Comparison of ENCODE assay signal across 8 cellular contexts in the genomic region with DNA sequence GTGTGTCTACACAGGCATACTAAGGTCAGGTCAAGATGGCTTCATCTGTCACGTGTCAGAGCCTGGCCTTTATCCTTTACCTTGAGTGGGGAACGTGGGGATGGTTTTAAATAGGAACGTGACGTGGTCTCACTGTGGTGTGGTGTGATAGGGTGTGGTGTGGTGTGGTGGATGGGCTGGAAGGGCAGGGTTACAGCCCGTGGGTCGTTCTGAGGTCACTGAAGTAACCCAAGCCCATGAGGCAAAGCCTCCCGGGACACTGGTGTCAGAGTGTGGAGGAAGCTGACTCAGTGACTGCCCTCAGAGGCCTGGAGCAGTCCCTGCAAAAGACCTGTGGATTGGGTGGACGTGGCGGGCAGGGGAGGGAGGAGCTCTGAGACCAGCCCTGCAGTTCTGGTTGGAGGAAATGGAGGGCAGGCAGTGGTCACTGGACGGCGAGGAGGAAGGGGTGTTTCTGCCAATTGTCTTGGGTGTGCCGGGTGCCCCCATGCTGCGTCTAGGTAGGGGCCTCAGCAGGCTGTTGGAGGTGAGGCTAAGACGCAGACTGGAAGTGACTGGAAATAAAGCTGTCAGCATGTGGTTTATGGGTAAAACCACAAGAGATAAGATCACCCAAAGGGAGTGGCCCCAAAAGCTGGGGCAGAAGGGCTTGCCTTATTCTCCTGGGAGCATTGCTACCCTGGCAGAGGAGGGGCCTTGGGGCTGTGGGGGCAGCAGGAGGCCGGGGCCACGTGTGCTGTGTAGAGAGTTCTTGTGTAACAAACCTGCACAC.
DNase-seq lines count a peak whose midpoint lies in the region; ATAC-seq and TF ChIP-seq lines count a peak whose summit lies in the region.

No MANE protein-coding gene starts in this region.

- intact Hi-C loops in posterior vena cava (cut with DNase I) = no loop called here

- peak; percentile 63 for ATAC-seq in GM21381 (IDR thresholded peaks at IDR 0.05; ENCODE audit: unreplicated experiment)

- H3K36me3 Mint-ChIP-seq in chondrocyte (ENCODE audit: low read depth) = peaks cover 7% of the 10 kb centered on the region

- DNase-seq in AG20443 (ENCODE audit: low spot score) = peak; percentile 61
- peak; percentile 72 for DNase-seq in HS-5 (ENCODE audit: low read depth)
- no peak for DNase-seq in chondrocyte (ENCODE audit: low spot score)
- DNase-seq in posterior vena cava (ENCODE audit: low spot score) = peak; percentile 81
- no peak for DNase-seq in iPS-NIHi11 (ENCODE audit: low spot score)
- DNase-seq in SK-N-DZ (ENCODE audit: low spot score) = no peak

- TF ChIP-seq CTCF in WI38 (IDR thresholded peaks at IDR 0.05; ENCODE audit: low read depth, low read length) = no peak
- TF ChIP-seq CTCF in chondrocyte (IDR thresholded peaks at IDR 0.05) = no peak

- H3K4me1 Mint-ChIP-seq in chondrocyte (ENCODE audit: low read depth) = peaks cover 96% of the 10 kb centered on the region

- peak overlapping the region; percentile 46 for H3K27ac Mint-ChIP-seq in chondrocyte (ENCODE audit: unreplicated experiment)

- no peaks in the 10 kb centered on the region for H3K27me3 Mint-ChIP-seq in chondrocyte (ENCODE audit: low read depth)

- H3K4me3 Mint-ChIP-seq in chondrocyte (ENCODE audit: unreplicated experiment) = no peak overlapping the region

- H3K4me3 ChIP-seq in WI38 (ENCODE audit: low read depth, low read length) = peak overlapping the region; percentile 10; the same call in 1 of the 2 replicates

- no peaks in the 10 kb centered on the region for H3K9me3 Mint-ChIP-seq in chondrocyte (ENCODE audit: low read depth)

Comparison
In these comparisons a context has a peak if more than half of its experiments do, and no peak if none do; other contexts are left out.
1. DNase-seq: peak in AG20443 (single experiment), HS-5 (single experiment) and posterior vena cava (single experiment); none in chondrocyte (single experiment), iPS-NIHi11 (single experiment) and SK-N-DZ (single experiment).